Comparison of ENCODE assay signal across 35 cellular contexts in the genomic region with DNA sequence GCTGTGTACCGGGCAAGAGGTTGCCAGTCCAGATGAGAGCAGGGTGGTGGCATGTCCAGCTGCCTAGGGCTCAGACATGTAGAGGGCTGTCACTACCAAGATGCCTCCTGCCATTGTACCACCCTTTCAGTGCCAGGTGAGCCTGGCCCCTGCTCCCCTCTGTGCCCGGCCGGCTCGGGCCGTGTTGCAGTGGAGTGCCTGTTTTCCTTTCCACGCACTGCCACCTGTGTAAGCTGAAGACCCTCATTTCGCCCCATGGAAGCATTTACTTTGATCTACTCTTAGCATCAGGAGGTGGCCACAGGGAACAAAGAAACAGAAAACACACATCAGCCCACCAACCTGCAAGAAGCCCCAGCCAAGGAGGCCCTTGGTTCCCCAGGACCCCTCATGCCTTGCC. TPM values are rescaled to one million over a fixed set of nuclear protein-coding genes. Genes with fewer than 3 reads are reported as not detected.
"Had no signal": no experiment of that assay in that cellular context is flagged by ENCODE, and none has a peak within 500 bp of the region (broad histone marks: within the 10 kb centered on the region; RNA-seq: fewer than 3 reads in every experiment).

No MANE protein-coding gene starts in this region.

- ATAC-seq: activated CD4-positive, CD25-positive, alpha-beta regulatory T cell treated with anti-CD3 and anti-CD28 coated beads, Interleukin-2, amount 50 U/mL, for 24 hours; activated CD8-positive, alpha-beta memory T cell treated with anti-CD3 and anti-CD28 coated beads, Interleukin-2, amount 10 ng/mL, durations not matched to agents 7 days and 5 days; activated CD8-positive, alpha-beta T cell treated with anti-CD3 and anti-CD28 coated beads, Interleukin-2, amount 10 ng/mL, durations not matched to agents 7 days and 5 days; activated naive CD8-positive, alpha-beta T cell treated with anti-CD3 and anti-CD28 coated beads, Interleukin-2, amount 50 U/mL, for 24 hours; effector memory CD8-positive, alpha-beta T cell; foreskin keratinocyte; gastrocnemius medialis; T-cell had no signal

- H3K4me1 ChIP-seq: adrenal gland, ascending aorta, breast epithelium, foreskin keratinocyte, gastrocnemius medialis had no signal

- H3K4me3 ChIP-seq: adrenal gland, ascending aorta, breast epithelium, cardiac muscle cell, esophagus muscularis mucosa, gastrocnemius medialis had no signal

- H3K9me3 ChIP-seq: adrenal gland, ascending aorta, breast epithelium, esophagus muscularis mucosa, gastrocnemius medialis had no signal

- H3K36me3 ChIP-seq: adrenal gland, ascending aorta, breast epithelium, cardiac muscle cell, esophagus muscularis mucosa, gastrocnemius medialis, WERI-Rb-1 had no signal

- H3K27me3 ChIP-seq: ascending aorta had no signal

- H3K27ac ChIP-seq: adrenal gland, ascending aorta, breast epithelium, cardiac muscle cell, esophagus muscularis mucosa, foreskin keratinocyte, gastrocnemius medialis, WERI-Rb-1 had no signal

- DNase-seq: activated B cell treated with CpG ODN at 0.5 μM for 24 hours; activated CD4-positive, alpha-beta T cell treated with anti-CD3 and anti-CD28 coated beads for 48 hours; activated CD4-positive, alpha-beta T cell treated with anti-CD3 and anti-CD28 coated beads, Interleukin-2, amount 50 U/mL, for 1 hour; activated CD4-positive, alpha-beta T cell treated with anti-CD3 and anti-CD28 coated beads, Interleukin-2, amount 50 U/mL, for 48 hours; activated CD8-positive, alpha-beta memory T cell treated with anti-CD3 and anti-CD28 coated beads, Interleukin-2, amount 10 ng/mL, durations not matched to agents 7 days and 5 days; activated CD8-positive, alpha-beta memory T cell treated with anti-CD3 and anti-CD28 coated beads, Interleukin-2, amount 50 U/mL, for 4 hours; activated CD8-positive, alpha-beta T cell treated with anti-CD3 and anti-CD28 coated beads, Interleukin-2, amount 10 ng/mL, durations not matched to agents 7 days and 5 days; activated effector memory CD4-positive, alpha-beta T cell treated with anti-CD3 and anti-CD28 coated beads, Interleukin-2, amount 50 U/mL, for 16 hours; activated naive CD4-positive, alpha-beta T cell treated with anti-CD3 and anti-CD28 coated beads for 36 hours; activated naive CD8-positive, alpha-beta T cell treated with anti-CD3 and anti-CD28 coated beads for 36 hours; activated naive CD8-positive, alpha-beta T cell treated with anti-CD3 and anti-CD28 coated beads, Interleukin-2, amount 50 U/mL, for 24 hours; activated T-cell treated with anti-CD3 and anti-CD28 coated beads, Interleukin-2, amount 50 U/mL, for 1 hour; activated T-cell treated with anti-CD3 and anti-CD28 coated beads, Interleukin-2, amount 50 U/mL, for 48 hours; adrenal gland; amygdala; cortex of kidney; dermis blood vessel endothelial cell; effector CD4-positive, alpha-beta T cell; effector memory CD8-positive, alpha-beta T cell; erythroblast; foreskin keratinocyte; gastrocnemius medialis; SW 1271; T-cell; T1000; WERI-Rb-1 had no signal

RNA-seq across cellular contexts. Expression of a gene that starts 4.6 kb away (rescaled TPM):
- total RNA-seq: activated CD8-positive, alpha-beta memory T cell treated with anti-CD3 and anti-CD28 coated beads for 36 hours; activated CD8-positive, alpha-beta memory T cell treated with anti-CD3 and anti-CD28 coated beads, Interleukin-2, amount 10 ng/mL, durations not matched to agents 7 days and 5 days; activated CD8-positive, alpha-beta T cell treated with anti-CD3 and anti-CD28 coated beads, Interleukin-2, amount 10 ng/mL, durations not matched to agents 7 days and 5 days; activated naive CD4-positive, alpha-beta T cell treated with anti-CD3 and anti-CD28 coated beads for 36 hours; activated naive CD8-positive, alpha-beta T cell treated with anti-CD3 and anti-CD28 coated beads for 36 hours; activated T-helper 1 cell treated with anti-CD3 and anti-CD28 coated beads, Interleukin-12 subunit alpha, Interleukin-12 subunit beta, Interleukin-2, Interleukin-4 antibody, amounts not matched to agents 30 ng/mL and 10 ng/mL and 1 ng/mL, durations not matched to agents 14 hours and 24 hours and 36 hours; activated T-helper 2 cell treated with anti-CD3 and anti-CD28 coated beads, Interferon-gamma antibody, Interleukin-2, Interleukin-4, amounts not matched to agents 10 μg/mL and 5 μg/mL and 100 μg/mL, durations not matched to agents 14 hours and 24 hours and 36 hours; ascending aorta; breast epithelium; dermis blood vessel endothelial cell; foreskin keratinocyte; gastrocnemius medialis; T-cell; T-helper 2 cell treated with Interferon-gamma antibody and Interleukin-4, amounts not matched to agents 100 ng/mL and 5 ng/mL, for 36 hours had no signal
- polyA plus RNA-seq: foreskin keratinocyte had no signal
